9 cellular contexts compared by ENCODE assay signal in the genomic region with DNA sequence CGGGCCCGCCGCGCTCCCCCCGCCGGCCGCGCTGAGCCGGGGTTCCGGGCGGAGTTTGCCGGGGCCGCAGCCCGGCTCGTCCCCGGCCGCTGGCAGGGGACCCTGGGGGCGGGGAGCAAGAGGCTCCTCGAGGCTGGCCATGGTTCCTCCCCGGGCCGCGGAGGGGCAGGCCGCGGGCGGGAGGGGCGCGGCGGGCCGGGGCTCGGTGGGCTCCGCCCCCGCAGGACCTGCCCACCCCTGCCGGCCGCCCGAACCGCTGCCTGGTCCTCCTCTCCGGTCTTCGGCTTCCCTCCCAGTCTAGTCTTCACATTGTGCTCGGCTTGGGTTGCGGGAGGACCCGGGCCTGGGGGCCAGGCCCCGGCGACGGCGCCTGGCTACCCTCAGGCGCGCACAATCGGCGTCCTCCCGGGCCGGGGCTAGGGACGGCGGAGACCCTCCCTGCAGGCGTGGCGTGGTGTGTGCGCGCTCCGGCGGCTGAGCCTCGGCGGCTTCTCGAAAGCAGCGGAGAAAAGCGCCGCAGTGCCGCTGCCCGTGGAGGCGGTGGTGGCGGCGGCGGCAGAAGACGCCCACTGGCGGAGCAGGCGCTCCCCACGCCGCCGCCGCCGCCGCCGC. TPM values are rescaled to one million over a fixed set of nuclear protein-coding genes. Genes with fewer than 3 reads are reported as not detected.
A peak's percentile ranks its signal among the peaks of the same experiment; 100 is the strongest.
DNase-seq lines count a peak whose midpoint lies in the region; ATAC-seq and TF ChIP-seq lines count a peak whose summit lies in the region.
"Had no signal": no experiment of that assay in that cellular context is flagged by ENCODE, and none has a peak within 500 bp of the region (broad histone marks: within the 10 kb centered on the region; RNA-seq: fewer than 3 reads in every experiment).

TSS of gene PDE10A (minus strand) at position 571 of the 612 bp plus-strand sequence. CDS start at position 141, 430 bp downstream.

- CTCF ChIA-PET in mammary epithelial cell (lab: Charles Lee; ENCODE audit: low non-redundant PET): no interaction called here

- no peak within 1 kb of the TSS for H2AFZ ChIP-seq in mammary epithelial cell (ENCODE audit: low read depth, low read length)

- H3K36me3 ChIP-seq in mammary epithelial cell (ENCODE audit: insufficient read depth, low read length) (no peaks in the 10 kb centered on the region), stomach smooth muscle (ENCODE audit: control insufficient read depth in 2 of 2, insufficient read depth in 2 of 2, low read length in 2 of 2) (no peaks in the 10 kb centered on the region)

- dilution Hi-C loops in mammary epithelial cell (cut with HindIII; ENCODE audit: low sequenced_read_pairs): no loop called here

- no peaks in the 10 kb centered on the region for H3K36me3 Mint-ChIP-seq in activated T-cell treated with anti-CD3 and anti-CD28 coated beads, Interleukin-2, amount 50 U/mL, for 24 hours (ENCODE audit: low read depth)

- DNase-seq in activated T-cell treated with anti-CD3 and anti-CD28 coated beads, Interleukin-2, amount 50 U/mL, for 24 hours: no peak
- no peak for DNase-seq in activated T-cell treated with anti-CD3 and anti-CD28 coated beads, Interleukin-2, amount 50 U/mL, for 1 hour
- DNase-seq in mammary epithelial cell (peak; percentile 3), kidney tubule cell (ENCODE audit: low spot score) (peak; percentile 83), DMS114 treated with DMSO at 0.1 percent for 48 hours (lab: John Stamatoyannopoulos, UW; ENCODE audit: unreplicated experiment) (no peak)
- DNase-seq: activated B cell treated with CpG ODN at 0.5 μM for 24 hours had no signal

- H3K4me1 ChIP-seq in mammary epithelial cell (ENCODE audit: insufficient read depth, low read length): no peaks in the 10 kb centered on the region
- peaks cover 39% of the 10 kb centered on the region for H3K4me1 ChIP-seq in stomach smooth muscle (ENCODE audit: control insufficient read depth, insufficient read depth, low read length)

- ATAC-seq in HG03457 (IDR thresholded peaks at IDR 0.05; ENCODE audit: unreplicated experiment): no peak
- no peak for ATAC-seq in HG03378 (IDR thresholded peaks at IDR 0.05; ENCODE audit: unreplicated experiment)

- WGBS in mammary epithelial cell (ENCODE audit: low coverage, missing lambda C conversion rate): no CpG with 5 or more reads among the region's 81 CpGs

- H3K9ac ChIP-seq in mammary epithelial cell (ENCODE audit: insufficient read depth, low read length): no peak within 1 kb of the TSS
- H3K9ac ChIP-seq in stomach smooth muscle (ENCODE audit: low read length in 2 of 2): no peak within 1 kb of the TSS

- intact Hi-C loops in mammary epithelial cell (cut with micrococcal nuclease): no loop called here

- H4K20me1 ChIP-seq in mammary epithelial cell (ENCODE audit: insufficient read depth, low read length): no peaks in the 10 kb centered on the region

- H3K4me3 ChIP-seq in mammary epithelial cell (replicated peaks in 1 of 3; ENCODE audit: insufficient read depth in 1 of 3, low read depth in 2 of 3, low read length in 3 of 3) (no peak within 1 kb of the TSS), stomach smooth muscle (ENCODE audit: low read length in 2 of 2) (peak within 1 kb of the TSS; percentile 72 to 75)

- no peak within 1 kb of the TSS for H3K4me3 Mint-ChIP-seq in activated T-cell treated with anti-CD3 and anti-CD28 coated beads, Interleukin-2, amount 50 U/mL, for 24 hours
- H3K4me3 Mint-ChIP-seq: activated B cell treated with CpG ODN at 0.5 μM for 24 hours had no signal

- peaks cover 63% of the 10 kb centered on the region for H3K27me3 Mint-ChIP-seq in activated T-cell treated with anti-CD3 and anti-CD28 coated beads, Interleukin-2, amount 50 U/mL, for 24 hours

- in situ Hi-C loops in mammary epithelial cell (cut with MboI; ENCODE audit: low sequenced_read_pairs in 2 of 2): no loop called here

- H3K4me2 ChIP-seq in mammary epithelial cell (ENCODE audit: insufficient read depth, low read depth, low read length): no peak within 1 kb of the TSS

- BruUV-seq in mammary epithelial cell (replicated peaks; lab: Mats Ljungman, UMichigan): no TSS peak

- H3K4me1 Mint-ChIP-seq in activated T-cell treated with anti-CD3 and anti-CD28 coated beads, Interleukin-2, amount 50 U/mL, for 24 hours (ENCODE audit: low read depth): peaks cover 8% of the 10 kb centered on the region

- TF ChIP-seq CTCF in mammary epithelial cell (conservative IDR thresholded peaks at IDR 0.05 in 1 of 2, IDR thresholded peaks at IDR 0.05 in 1 of 2; ENCODE audit: extremely low read depth in 1 of 2, insufficient read depth in 1 of 2, low read depth in 1 of 2, low read length in 2 of 2): no peak

- H3K27ac ChIP-seq in mammary epithelial cell (ENCODE audit: insufficient read depth, low read depth, low read length) (no peak within 1 kb of the TSS), stomach smooth muscle (ENCODE audit: low read length) (no peak within 1 kb of the TSS)

- peak within 1 kb of the TSS; percentile 40 for H3K27ac Mint-ChIP-seq in activated T-cell treated with anti-CD3 and anti-CD28 coated beads, Interleukin-2, amount 50 U/mL, for 24 hours
- H3K27ac Mint-ChIP-seq: activated B cell treated with CpG ODN at 0.5 μM for 24 hours had no signal

- H3K9me3 ChIP-seq in mammary epithelial cell (replicated peaks; ENCODE audit: insufficient read depth, low read length): peaks cover 3% of the 10 kb centered on the region
- H3K9me3 ChIP-seq in stomach smooth muscle (ENCODE audit: control insufficient read depth in 2 of 2, low read length in 2 of 2): no peaks in the 10 kb centered on the region

- H3K27me3 ChIP-seq in mammary epithelial cell (ENCODE audit: insufficient read depth, low read length) (peaks cover 38% of the 10 kb centered on the region), stomach smooth muscle (ENCODE audit: control insufficient read depth in 1 of 2, insufficient read depth in 2 of 2, low read length in 2 of 2) (peaks cover 36 to 73% of the 10 kb centered on the region in 2 donors)

- no peaks in the 10 kb centered on the region for H3K9me3 Mint-ChIP-seq in activated T-cell treated with anti-CD3 and anti-CD28 coated beads, Interleukin-2, amount 50 U/mL, for 24 hours
- H3K9me3 Mint-ChIP-seq: activated B cell treated with CpG ODN at 0.5 μM for 24 hours had no signal

- H3K79me2 ChIP-seq in mammary epithelial cell (ENCODE audit: insufficient read depth, low read length): no peaks in the 10 kb centered on the region

RNA-seq across cellular contexts. Expression of gene PDE10A, which starts in this region (rescaled TPM):
- total RNA-seq in mammary epithelial cell: not detected
- not detected for polyA plus RNA-seq in mammary epithelial cell
- 1.4 TPM for polyA minus RNA-seq in mammary epithelial cell
- total RNA-seq: activated B cell treated with CpG ODN at 0.5 μM for 24 hours had no signal

Comparison
In these comparisons a context has a peak if more than half of its experiments do, and no peak if none do; other contexts are left out.
1. DNase-seq: peak in mammary epithelial cell (single experiment) and kidney tubule cell (single experiment); none in activated T-cell treated with anti-CD3 and anti-CD28 coated beads, Interleukin-2, amount 50 U/mL, for 24 hours (single experiment), activated T-cell treated with anti-CD3 and anti-CD28 coated beads, Interleukin-2, amount 50 U/mL, for 1 hour (single experiment) and DMS114 treated with DMSO at 0.1 percent for 48 hours (single experiment).
2. H3K4me3 ChIP-seq: peak in stomach smooth muscle (2 of 2); none in mammary epithelial cell (0 of 3).